Comparison of ENCODE assay signal across 1 cellular context in the genomic region with DNA sequence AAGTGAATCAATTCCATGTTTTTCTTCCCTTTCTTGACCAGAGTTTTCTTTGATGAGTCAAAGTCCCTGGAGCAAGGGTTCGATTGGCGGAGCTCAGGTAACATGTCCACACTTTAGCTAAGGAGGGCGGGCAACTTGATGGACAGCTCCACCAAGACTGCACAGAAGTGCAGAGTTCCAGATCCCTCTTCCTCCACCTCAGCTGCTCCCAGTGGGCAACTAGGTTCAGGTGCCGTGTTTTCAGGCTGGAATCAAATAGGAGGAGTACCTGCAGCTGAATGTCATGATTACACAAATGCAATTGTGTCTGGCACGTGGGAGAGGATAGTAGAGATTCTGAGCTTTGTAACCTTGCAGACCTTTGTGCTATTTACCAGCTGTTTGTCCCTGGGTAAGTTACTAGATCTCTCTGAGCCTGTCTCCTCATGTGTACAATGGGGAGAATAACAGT.
TF ChIP-seq lines count a peak whose summit lies in the region.

No MANE protein-coding gene starts in this region.

TF ChIP-seq in HepG2, 621 proteins besides CTCF, POLR2A, EP300 and RAD21 (continued from another document):
- 0 out of 2 replicates have a peak, but pooled peaks have one; percentile 24 for TF ChIP-seq ZNF746 (CRISPR knock-in tag; IDR thresholded peaks at IDR 0.05)
- TF ChIP-seq ZNF768 (CRISPR knock-in tag; IDR thresholded peaks at IDR 0.05): peak; percentile 89; the same call in 1 of the 2 replicates
- TF ChIP-seq ZNF263 (CRISPR knock-in tag; IDR thresholded peaks at IDR 0.05): peak; percentile 55; the same call in 1 of the 2 replicates
- TF ChIP-seq SP5 (CRISPR knock-in tag; IDR thresholded peaks at IDR 0.05; ENCODE audit: borderline replicate concordance, low read depth): peak; percentile 63
- TF ChIP-seq ZFP90 (CRISPR knock-in tag; IDR thresholded peaks at IDR 0.05; ENCODE audit: borderline replicate concordance): 0 out of 2 replicates have a peak, but pooled peaks have one; percentile 28
- no peak for TF ChIP-seq ZNF619 (CRISPR knock-in tag; IDR thresholded peaks at IDR 0.05)
- TF ChIP-seq STAT5B (CRISPR knock-in tag; IDR thresholded peaks at IDR 0.05): no peak
- peak; percentile 78 for TF ChIP-seq BHLHE40 (IDR thresholded peaks at IDR 0.05; ENCODE audit: low read length)
- TF ChIP-seq KLF6 (CRISPR knock-in tag; IDR thresholded peaks at IDR 0.05): no peak
- TF ChIP-seq, protein P1, sequence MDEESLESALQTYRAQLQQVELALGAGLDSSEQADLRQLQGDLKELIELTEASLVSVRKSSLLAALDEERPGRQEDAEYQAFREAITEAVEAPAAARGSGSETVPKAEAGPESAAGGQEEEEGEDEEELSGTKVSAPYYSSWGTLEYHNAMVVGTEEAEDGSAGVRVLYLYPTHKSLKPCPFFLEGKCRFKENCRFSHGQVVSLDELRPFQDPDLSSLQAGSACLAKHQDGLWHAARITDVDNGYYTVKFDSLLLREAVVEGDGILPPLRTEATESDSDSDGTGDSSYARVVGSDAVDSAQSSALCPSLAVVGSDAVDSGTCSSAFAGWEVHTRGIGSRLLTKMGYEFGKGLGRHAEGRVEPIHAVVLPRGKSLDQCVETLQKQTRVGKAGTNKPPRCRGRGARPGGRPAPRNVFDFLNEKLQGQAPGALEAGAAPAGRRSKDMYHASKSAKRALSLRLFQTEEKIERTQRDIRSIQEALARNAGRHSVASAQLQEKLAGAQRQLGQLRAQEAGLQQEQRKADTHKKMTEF (CRISPR knock-in tag; IDR thresholded peaks at IDR 0.05): no peak; the same call in 1 of the 2 replicates
- peak; percentile 45; the same call in 1 of the 2 replicates for TF ChIP-seq MIER2 (CRISPR knock-in tag; IDR thresholded peaks at IDR 0.05)
- 0 out of 2 replicates have a peak, but pooled peaks have one; percentile 19 for TF ChIP-seq TGIF2 (CRISPR knock-in tag; IDR thresholded peaks at IDR 0.05)
- TF ChIP-seq SP4 (CRISPR knock-in tag; IDR thresholded peaks at IDR 0.05): no peak
- no peak for TF ChIP-seq ZNF605 (CRISPR knock-in tag; IDR thresholded peaks at IDR 0.05)
- TF ChIP-seq, protein P2, sequence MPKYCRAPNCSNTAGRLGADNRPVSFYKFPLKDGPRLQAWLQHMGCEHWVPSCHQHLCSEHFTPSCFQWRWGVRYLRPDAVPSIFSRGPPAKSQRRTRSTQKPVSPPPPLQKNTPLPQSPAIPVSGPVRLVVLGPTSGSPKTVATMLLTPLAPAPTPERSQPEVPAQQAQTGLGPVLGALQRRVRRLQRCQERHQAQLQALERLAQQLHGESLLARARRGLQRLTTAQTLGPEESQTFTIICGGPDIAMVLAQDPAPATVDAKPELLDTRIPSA (CRISPR knock-in tag; IDR thresholded peaks at IDR 0.05; ENCODE audit: borderline replicate concordance): no peak
- TF ChIP-seq, protein P3, sequence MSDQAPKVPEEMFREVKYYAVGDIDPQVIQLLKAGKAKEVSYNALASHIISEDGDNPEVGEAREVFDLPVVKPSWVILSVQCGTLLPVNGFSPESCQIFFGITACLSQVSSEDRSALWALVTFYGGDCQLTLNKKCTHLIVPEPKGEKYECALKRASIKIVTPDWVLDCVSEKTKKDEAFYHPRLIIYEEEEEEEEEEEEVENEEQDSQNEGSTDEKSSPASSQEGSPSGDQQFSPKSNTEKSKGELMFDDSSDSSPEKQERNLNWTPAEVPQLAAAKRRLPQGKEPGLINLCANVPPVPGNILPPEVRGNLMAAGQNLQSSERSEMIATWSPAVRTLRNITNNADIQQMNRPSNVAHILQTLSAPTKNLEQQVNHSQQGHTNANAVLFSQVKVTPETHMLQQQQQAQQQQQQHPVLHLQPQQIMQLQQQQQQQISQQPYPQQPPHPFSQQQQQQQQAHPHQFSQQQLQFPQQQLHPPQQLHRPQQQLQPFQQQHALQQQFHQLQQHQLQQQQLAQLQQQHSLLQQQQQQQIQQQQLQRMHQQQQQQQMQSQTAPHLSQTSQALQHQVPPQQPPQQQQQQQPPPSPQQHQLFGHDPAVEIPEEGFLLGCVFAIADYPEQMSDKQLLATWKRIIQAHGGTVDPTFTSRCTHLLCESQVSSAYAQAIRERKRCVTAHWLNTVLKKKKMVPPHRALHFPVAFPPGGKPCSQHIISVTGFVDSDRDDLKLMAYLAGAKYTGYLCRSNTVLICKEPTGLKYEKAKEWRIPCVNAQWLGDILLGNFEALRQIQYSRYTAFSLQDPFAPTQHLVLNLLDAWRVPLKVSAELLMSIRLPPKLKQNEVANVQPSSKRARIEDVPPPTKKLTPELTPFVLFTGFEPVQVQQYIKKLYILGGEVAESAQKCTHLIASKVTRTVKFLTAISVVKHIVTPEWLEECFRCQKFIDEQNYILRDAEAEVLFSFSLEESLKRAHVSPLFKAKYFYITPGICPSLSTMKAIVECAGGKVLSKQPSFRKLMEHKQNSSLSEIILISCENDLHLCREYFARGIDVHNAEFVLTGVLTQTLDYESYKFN (CRISPR knock-in tag; conservative IDR thresholded peaks at IDR 0.05): peak; percentile 52; the same call in 1 of the 2 replicates
- no peak for TF ChIP-seq ZNF335 (CRISPR knock-in tag; IDR thresholded peaks at IDR 0.05)
- no peak for TF ChIP-seq ZNF549 (CRISPR knock-in tag; IDR thresholded peaks at IDR 0.05)
- 0 out of 2 replicates have a peak, but pooled peaks have one; percentile 22 for TF ChIP-seq FOXO1 (CRISPR knock-in tag; IDR thresholded peaks at IDR 0.05)
- TF ChIP-seq MBNL3 (CRISPR knock-in tag; conservative IDR thresholded peaks at IDR 0.05): no peak
- TF ChIP-seq FOSL2 (CRISPR knock-in tag; IDR thresholded peaks at IDR 0.05): peak; percentile 69
- TF ChIP-seq ZNF883 (CRISPR knock-in tag; IDR thresholded peaks at IDR 0.05; ENCODE audit: not compliant biosample characterization): peak; percentile 51
- peak; percentile 35; the same call in 1 of the 2 replicates for TF ChIP-seq HNF4G (IDR thresholded peaks at IDR 0.05; ENCODE audit: borderline replicate concordance, low read depth, low read length)
- peak; percentile 21; the same call in 1 of the 2 replicates for TF ChIP-seq HNF4G (CRISPR knock-in tag; IDR thresholded peaks at IDR 0.05; ENCODE audit: borderline replicate concordance, low read depth)
- TF ChIP-seq SMAD3 (CRISPR knock-in tag; IDR thresholded peaks at IDR 0.05): no peak
- TF ChIP-seq, protein P4, sequence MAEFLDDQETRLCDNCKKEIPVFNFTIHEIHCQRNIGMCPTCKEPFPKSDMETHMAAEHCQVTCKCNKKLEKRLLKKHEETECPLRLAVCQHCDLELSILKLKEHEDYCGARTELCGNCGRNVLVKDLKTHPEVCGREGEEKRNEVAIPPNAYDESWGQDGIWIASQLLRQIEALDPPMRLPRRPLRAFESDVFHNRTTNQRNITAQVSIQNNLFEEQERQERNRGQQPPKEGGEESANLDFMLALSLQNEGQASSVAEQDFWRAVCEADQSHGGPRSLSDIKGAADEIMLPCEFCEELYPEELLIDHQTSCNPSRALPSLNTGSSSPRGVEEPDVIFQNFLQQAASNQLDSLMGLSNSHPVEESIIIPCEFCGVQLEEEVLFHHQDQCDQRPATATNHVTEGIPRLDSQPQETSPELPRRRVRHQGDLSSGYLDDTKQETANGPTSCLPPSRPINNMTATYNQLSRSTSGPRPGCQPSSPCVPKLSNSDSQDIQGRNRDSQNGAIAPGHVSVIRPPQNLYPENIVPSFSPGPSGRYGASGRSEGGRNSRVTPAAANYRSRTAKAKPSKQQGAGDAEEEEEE (CRISPR knock-in tag; IDR thresholded peaks at IDR 0.05; ENCODE audit: borderline replicate concordance): no peak
- TF ChIP-seq ZNF33B (CRISPR knock-in tag; IDR thresholded peaks at IDR 0.05): 0 out of 2 replicates have a peak, but pooled peaks have one; percentile 40
- TF ChIP-seq ELF3 (CRISPR knock-in tag; IDR thresholded peaks at IDR 0.05): 0 out of 2 replicates have a peak, but pooled peaks have one; percentile 15
- no peak for TF ChIP-seq SOX6 (IDR thresholded peaks at IDR 0.05)
- peak; percentile 32; the same call in 1 of the 2 replicates for TF ChIP-seq SOX6 (CRISPR knock-in tag; IDR thresholded peaks at IDR 0.05)
- TF ChIP-seq, protein P5, sequence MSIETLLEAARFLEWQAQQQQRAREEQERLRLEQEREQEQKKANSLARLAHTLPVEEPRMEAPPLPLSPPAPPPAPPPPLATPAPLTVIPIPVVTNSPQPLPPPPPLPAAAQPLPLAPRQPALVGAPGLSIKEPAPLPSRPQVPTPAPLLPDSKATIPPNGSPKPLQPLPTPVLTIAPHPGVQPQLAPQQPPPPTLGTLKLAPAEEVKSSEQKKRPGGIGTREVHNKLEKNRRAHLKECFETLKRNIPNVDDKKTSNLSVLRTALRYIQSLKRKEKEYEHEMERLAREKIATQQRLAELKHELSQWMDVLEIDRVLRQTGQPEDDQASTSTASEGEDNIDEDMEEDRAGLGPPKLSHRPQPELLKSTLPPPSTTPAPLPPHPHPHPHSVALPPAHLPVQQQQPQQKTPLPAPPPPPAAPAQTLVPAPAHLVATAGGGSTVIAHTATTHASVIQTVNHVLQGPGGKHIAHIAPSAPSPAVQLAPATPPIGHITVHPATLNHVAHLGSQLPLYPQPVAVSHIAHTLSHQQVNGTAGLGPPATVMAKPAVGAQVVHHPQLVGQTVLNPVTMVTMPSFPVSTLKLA (IDR thresholded peaks at IDR 0.05): peak; percentile 18; the same call in 1 of the 2 replicates
- TF ChIP-seq ZNF660 (CRISPR knock-in tag; IDR thresholded peaks at IDR 0.05; ENCODE audit: borderline replicate concordance, low read depth): no peak
- no peak for TF ChIP-seq MTF2 (CRISPR knock-in tag; IDR thresholded peaks at IDR 0.05; ENCODE audit: borderline replicate concordance)
- TF ChIP-seq, protein P6, sequence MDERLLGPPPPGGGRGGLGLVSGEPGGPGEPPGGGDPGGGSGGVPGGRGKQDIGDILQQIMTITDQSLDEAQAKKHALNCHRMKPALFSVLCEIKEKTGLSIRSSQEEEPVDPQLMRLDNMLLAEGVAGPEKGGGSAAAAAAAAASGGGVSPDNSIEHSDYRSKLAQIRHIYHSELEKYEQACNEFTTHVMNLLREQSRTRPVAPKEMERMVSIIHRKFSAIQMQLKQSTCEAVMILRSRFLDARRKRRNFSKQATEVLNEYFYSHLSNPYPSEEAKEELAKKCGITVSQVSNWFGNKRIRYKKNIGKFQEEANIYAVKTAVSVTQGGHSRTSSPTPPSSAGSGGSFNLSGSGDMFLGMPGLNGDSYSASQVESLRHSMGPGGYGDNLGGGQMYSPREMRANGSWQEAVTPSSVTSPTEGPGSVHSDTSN (CRISPR knock-in tag; IDR thresholded peaks at IDR 0.05): peak; percentile 81
- no peak for TF ChIP-seq ZNF577 (CRISPR knock-in tag; IDR thresholded peaks at IDR 0.05; ENCODE audit: borderline replicate concordance, low read depth)
- TF ChIP-seq ZMYM4 (CRISPR knock-in tag; IDR thresholded peaks at IDR 0.05): peak; percentile 26; the same call in 1 of the 2 replicates
- TF ChIP-seq STAG1 (CRISPR knock-in tag; IDR thresholded peaks at IDR 0.05): no peak
- TF ChIP-seq ZNF83 (CRISPR knock-in tag; IDR thresholded peaks at IDR 0.05; ENCODE audit: borderline replicate concordance): no peak
- TF ChIP-seq, protein P7, sequence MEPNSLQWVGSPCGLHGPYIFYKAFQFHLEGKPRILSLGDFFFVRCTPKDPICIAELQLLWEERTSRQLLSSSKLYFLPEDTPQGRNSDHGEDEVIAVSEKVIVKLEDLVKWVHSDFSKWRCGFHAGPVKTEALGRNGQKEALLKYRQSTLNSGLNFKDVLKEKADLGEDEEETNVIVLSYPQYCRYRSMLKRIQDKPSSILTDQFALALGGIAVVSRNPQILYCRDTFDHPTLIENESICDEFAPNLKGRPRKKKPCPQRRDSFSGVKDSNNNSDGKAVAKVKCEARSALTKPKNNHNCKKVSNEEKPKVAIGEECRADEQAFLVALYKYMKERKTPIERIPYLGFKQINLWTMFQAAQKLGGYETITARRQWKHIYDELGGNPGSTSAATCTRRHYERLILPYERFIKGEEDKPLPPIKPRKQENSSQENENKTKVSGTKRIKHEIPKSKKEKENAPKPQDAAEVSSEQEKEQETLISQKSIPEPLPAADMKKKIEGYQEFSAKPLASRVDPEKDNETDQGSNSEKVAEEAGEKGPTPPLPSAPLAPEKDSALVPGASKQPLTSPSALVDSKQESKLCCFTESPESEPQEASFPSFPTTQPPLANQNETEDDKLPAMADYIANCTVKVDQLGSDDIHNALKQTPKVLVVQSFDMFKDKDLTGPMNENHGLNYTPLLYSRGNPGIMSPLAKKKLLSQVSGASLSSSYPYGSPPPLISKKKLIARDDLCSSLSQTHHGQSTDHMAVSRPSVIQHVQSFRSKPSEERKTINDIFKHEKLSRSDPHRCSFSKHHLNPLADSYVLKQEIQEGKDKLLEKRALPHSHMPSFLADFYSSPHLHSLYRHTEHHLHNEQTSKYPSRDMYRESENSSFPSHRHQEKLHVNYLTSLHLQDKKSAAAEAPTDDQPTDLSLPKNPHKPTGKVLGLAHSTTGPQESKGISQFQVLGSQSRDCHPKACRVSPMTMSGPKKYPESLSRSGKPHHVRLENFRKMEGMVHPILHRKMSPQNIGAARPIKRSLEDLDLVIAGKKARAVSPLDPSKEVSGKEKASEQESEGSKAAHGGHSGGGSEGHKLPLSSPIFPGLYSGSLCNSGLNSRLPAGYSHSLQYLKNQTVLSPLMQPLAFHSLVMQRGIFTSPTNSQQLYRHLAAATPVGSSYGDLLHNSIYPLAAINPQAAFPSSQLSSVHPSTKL (CRISPR knock-in tag; IDR thresholded peaks at IDR 0.05): peak; percentile 37; the same call in 1 of the 2 replicates
- TF ChIP-seq, protein P8, sequence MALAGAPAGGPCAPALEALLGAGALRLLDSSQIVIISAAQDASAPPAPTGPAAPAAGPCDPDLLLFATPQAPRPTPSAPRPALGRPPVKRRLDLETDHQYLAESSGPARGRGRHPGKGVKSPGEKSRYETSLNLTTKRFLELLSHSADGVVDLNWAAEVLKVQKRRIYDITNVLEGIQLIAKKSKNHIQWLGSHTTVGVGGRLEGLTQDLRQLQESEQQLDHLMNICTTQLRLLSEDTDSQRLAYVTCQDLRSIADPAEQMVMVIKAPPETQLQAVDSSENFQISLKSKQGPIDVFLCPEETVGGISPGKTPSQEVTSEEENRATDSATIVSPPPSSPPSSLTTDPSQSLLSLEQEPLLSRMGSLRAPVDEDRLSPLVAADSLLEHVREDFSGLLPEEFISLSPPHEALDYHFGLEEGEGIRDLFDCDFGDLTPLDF (CRISPR knock-in tag; IDR thresholded peaks at IDR 0.05): no peak
- TF ChIP-seq, protein P9, sequence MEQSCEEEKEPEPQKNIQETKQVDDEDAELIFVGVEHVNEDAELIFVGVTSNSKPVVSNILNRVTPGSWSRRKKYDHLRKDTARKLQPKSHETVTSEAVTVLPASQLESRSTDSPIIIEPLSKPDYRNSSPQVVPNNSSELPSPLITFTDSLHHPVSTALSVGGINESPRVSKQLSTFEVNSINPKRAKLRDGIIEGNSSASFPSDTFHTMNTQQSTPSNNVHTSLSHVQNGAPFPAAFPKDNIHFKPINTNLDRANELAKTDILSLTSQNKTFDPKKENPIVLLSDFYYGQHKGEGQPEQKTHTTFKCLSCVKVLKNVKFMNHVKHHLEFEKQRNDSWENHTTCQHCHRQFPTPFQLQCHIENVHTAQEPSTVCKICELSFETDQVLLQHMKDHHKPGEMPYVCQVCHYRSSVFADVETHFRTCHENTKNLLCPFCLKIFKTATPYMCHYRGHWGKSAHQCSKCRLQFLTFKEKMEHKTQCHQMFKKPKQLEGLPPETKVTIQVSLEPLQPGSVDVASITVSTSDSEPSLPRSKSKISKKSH (CRISPR knock-in tag; IDR thresholded peaks at IDR 0.05; ENCODE audit: borderline replicate concordance): no peak
- no peak for TF ChIP-seq ATF7 (IDR thresholded peaks at IDR 0.05)
- TF ChIP-seq ATF7 (CRISPR knock-in tag; IDR thresholded peaks at IDR 0.05): no peak
- 0 out of 2 replicates have a peak, but pooled peaks have one; percentile 51 for TF ChIP-seq RFXAP (CRISPR knock-in tag; IDR thresholded peaks at IDR 0.05; ENCODE audit: borderline replicate concordance)
- peak; percentile 39; the same call in 1 of the 2 replicates for TF ChIP-seq ZNF292 (CRISPR knock-in tag; IDR thresholded peaks at IDR 0.05; ENCODE audit: borderline replicate concordance, low read depth)
